In the genomic region with DNA sequence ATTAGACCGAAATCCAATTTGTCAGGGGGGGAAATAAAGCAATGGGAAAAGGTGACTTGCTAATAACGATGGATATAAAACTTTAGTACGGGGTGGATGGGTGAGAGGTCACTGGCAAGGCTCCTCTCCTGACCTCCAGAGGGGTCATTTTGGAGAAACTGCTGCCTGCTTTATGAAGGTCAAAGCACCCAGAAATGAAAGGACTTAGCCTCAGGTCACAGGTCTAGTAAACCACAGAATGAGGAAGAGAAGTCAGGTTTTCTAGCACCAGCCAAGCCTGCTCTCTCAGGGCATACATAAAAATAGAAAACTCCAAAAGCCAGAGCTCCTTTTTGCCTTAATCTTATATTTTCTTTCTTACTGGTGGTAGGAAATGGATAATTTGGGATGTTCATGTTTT, we compare ENCODE assay signal across 23 cellular contexts.
A peak's percentile ranks its signal among the peaks of the same experiment; 100 is the strongest.
DNase-seq lines count a peak whose midpoint lies in the region; ATAC-seq and TF ChIP-seq lines count a peak whose summit lies in the region.
"Had no signal": no experiment of that assay in that cellular context is flagged by ENCODE, and none has a peak within 500 bp of the region (broad histone marks: within the 10 kb centered on the region; RNA-seq: fewer than 3 reads in every experiment).

No MANE protein-coding gene starts in this region.

- H3K4me3 ChIP-seq in IMR-90 (ENCODE audit: insufficient read depth, low read depth, low read length) = no peak overlapping the region
- H3K4me3 ChIP-seq in SJSA1 = no peak overlapping the region
- H3K4me3 ChIP-seq in left lung = no peak overlapping the region
- H3K4me3 ChIP-seq in A673 (ENCODE audit: low read depth, low read length, poor library complexity, severe bottlenecking) = no peak overlapping the region
- H3K4me3 ChIP-seq: left ventricle myocardium inferior, tibial artery had no signal

- TF ChIP-seq CTCF in IMR-90 (conservative IDR thresholded peaks at IDR 0.05; ENCODE audit: low read depth, low read length) = no peak
- TF ChIP-seq CTCF in left lung (IDR thresholded peaks at IDR 0.05) = no peak
- no peak for TF ChIP-seq CTCF in A673 (conservative IDR thresholded peaks at IDR 0.05; ENCODE audit: low read depth, low read length)

- no peaks in the 10 kb centered on the region for H3K27me3 ChIP-seq in IMR-90 (ENCODE audit: control insufficient read depth, insufficient read depth, low read length)
- no peaks in the 10 kb centered on the region for H3K27me3 ChIP-seq in SJSA1 (replicated peaks)
- H3K27me3 ChIP-seq in left lung = no peaks in the 10 kb centered on the region
- H3K27me3 ChIP-seq in A673 (replicated peaks; ENCODE audit: insufficient read depth, low read depth, low read length, poor library complexity) = no peaks in the 10 kb centered on the region
- H3K27me3 ChIP-seq: tibial artery had no signal

- in situ Hi-C loops in IMR-90 (cut with MboI; ENCODE audit: low sequenced_read_pairs) = no loop called here

- CTCF ChIA-PET in IMR-90 (lab: Yijun Ruan, JAX) = interaction anchor here (0.5 to 1.0 kb wide), 2 partner anchors 155 to 178 kb away, joined by 3 read pairs; no protein-coding TSS in a partner anchor
- CTCF ChIA-PET in A673 (lab: Charles Lee) = no interaction called here

- TF ChIP-seq POLR2A in IMR-90 (IDR thresholded peaks at IDR 0.05; ENCODE audit: low read depth, low read length) = no peak

- peak overlapping the region; percentile 83; the same call in 2 of the 3 replicates for H2BK15ac ChIP-seq in IMR-90 (ENCODE audit: low read depth, low read length)

- H3K4me2 ChIP-seq in IMR-90 (ENCODE audit: low read depth, low read length) = no peak overlapping the region

- peaks cover 7 to 9% of the 10 kb centered on the region in 2 donors for H3K27me3 Mint-ChIP-seq in stimulated activated naive B cell treated with anti-CD40 and anti-IgM and Interleukin-4, amounts not matched to agents 10 μg/mL and 1 μg/mL and 100 μg/mL, for 72 hours

- H3K36me3 ChIP-seq in IMR-90 (ENCODE audit: control insufficient read depth, insufficient read depth, low read length) (no peaks in the 10 kb centered on the region), SJSA1 (no peaks in the 10 kb centered on the region), left lung (no peaks in the 10 kb centered on the region), A673 (ENCODE audit: insufficient read depth, low read length, poor library complexity, severe bottlenecking) (no peaks in the 10 kb centered on the region)
- H3K36me3 ChIP-seq: left ventricle myocardium inferior, tibial artery had no signal

- H2BK5ac ChIP-seq in IMR-90 (ENCODE audit: low read depth, low read length, poor library complexity, severe bottlenecking) = no peak overlapping the region

- H3K4me1 Mint-ChIP-seq in stimulated activated naive B cell treated with anti-CD40 and anti-IgM and Interleukin-4, amounts not matched to agents 10 μg/mL and 1 μg/mL and 100 μg/mL, for 72 hours = peaks cover 3 to 23% of the 10 kb centered on the region in 2 donors

- H3K9me1 ChIP-seq in IMR-90 (ENCODE audit: insufficient read depth, low read length) = peaks cover 10% of the 10 kb centered on the region

- no peak overlapping the region for H3K27ac Mint-ChIP-seq in stimulated activated naive B cell treated with anti-CD40 and anti-IgM and Interleukin-4, amounts not matched to agents 10 μg/mL and 1 μg/mL and 100 μg/mL, for 72 hours
- H3K27ac Mint-ChIP-seq: activated naive CD4-positive, alpha-beta T cell treated with anti-CD3 and anti-CD28 coated beads for 36 hours had no signal

- no peaks in the 10 kb centered on the region for H3K36me3 Mint-ChIP-seq in stimulated activated naive B cell treated with anti-CD40 and anti-IgM and Interleukin-4, amounts not matched to agents 10 μg/mL and 1 μg/mL and 100 μg/mL, for 72 hours

- H3K79me1 ChIP-seq in IMR-90 (ENCODE audit: low read depth in 1 of 2, low read length in 2 of 2) = peaks cover 0 to 3% of the 10 kb centered on the region in 2 experiments; a peak in 1 of 4 replicates

- dilution Hi-C loops in IMR-90 (cut with HindIII; ENCODE audit: low sequenced_read_pairs, unreplicated experiment) = no loop called here

- no peaks in the 10 kb centered on the region for H3K9me3 ChIP-seq in IMR-90 (ENCODE audit: control insufficient read depth, insufficient read depth, low read length)
- H3K9me3 ChIP-seq in SJSA1 (replicated peaks) = no peaks in the 10 kb centered on the region
- no peaks in the 10 kb centered on the region for H3K9me3 ChIP-seq in left lung
- H3K9me3 ChIP-seq in A673 (ENCODE audit: low read depth, low read length, poor library complexity, severe bottlenecking) = no peaks in the 10 kb centered on the region
- H3K9me3 ChIP-seq: left ventricle myocardium inferior, tibial artery had no signal

- H2AK9ac ChIP-seq in IMR-90 (replicated peaks; ENCODE audit: low read depth, low read length, poor library complexity) = no peak overlapping the region

- no peak overlapping the region for H2AFZ ChIP-seq in IMR-90 (replicated peaks; ENCODE audit: low read length, poor library complexity)

- intact Hi-C loops in IMR-90 (cut with micrococcal nuclease) (no loop called here), left lung (cut with DNase I) (no loop called here), A673 (cut with micrococcal nuclease; ENCODE audit: unreplicated experiment) (no loop called here)

- H3K4me1 ChIP-seq in IMR-90 (ENCODE audit: control insufficient read depth, insufficient read depth, low read length) (peaks cover 13% of the 10 kb centered on the region), SJSA1 (replicated peaks) (peaks cover 76% of the 10 kb centered on the region), left lung (no peaks in the 10 kb centered on the region), A673 (ENCODE audit: insufficient read depth, low read length, poor library complexity, severe bottlenecking) (no peaks in the 10 kb centered on the region)

- peak overlapping the region; percentile 72 for H2AK5ac ChIP-seq in IMR-90 (ENCODE audit: low read depth, low read length)

- peak overlapping the region; percentile 94 for H2BK120ac ChIP-seq in IMR-90 (ENCODE audit: low read depth, low read length)

- BruUV-seq in IMR-90 (replicated peaks; lab: Mats Ljungman, UMichigan) (no TSS peak), A673 (replicated peaks; lab: Mats Ljungman, UMichigan) (no TSS peak)

- peak overlapping the region; percentile 76; the same call in 1 of the 2 replicates for H3K14ac ChIP-seq in IMR-90 (replicated peaks; ENCODE audit: low read depth, low read length)

- H2BK20ac ChIP-seq in IMR-90 (ENCODE audit: low read depth, low read length) = peak overlapping the region; percentile 95; the same call in 1 of the 2 replicates

- no peak overlapping the region for H3K27ac ChIP-seq in IMR-90 (ENCODE audit: insufficient read depth, low read length)
- H3K27ac ChIP-seq in SJSA1 = peak overlapping the region; percentile 75
- no peak overlapping the region for H3K27ac ChIP-seq in left lung
- H3K27ac ChIP-seq in A673 (ENCODE audit: low read depth, low read length, poor library complexity, severe bottlenecking) = no peak overlapping the region
- H3K27ac ChIP-seq: left ventricle myocardium inferior had no signal

- 0 out of 2 replicates have a peak overlapping the region, but pooled peaks have one; percentile 19 for H3K23ac ChIP-seq in IMR-90 (ENCODE audit: low read depth, low read length)

- ATAC-seq in IMR-90 (ENCODE audit: low read depth) (no peak), left lung (peak; percentile 52), GM21360 (IDR thresholded peaks at IDR 0.05; ENCODE audit: unreplicated experiment) (no peak)
- peak; percentile 73 to 82 for ATAC-seq in stimulated activated naive B cell treated with anti-CD40 and anti-IgM and Interleukin-4, amounts not matched to agents 10 μg/mL and 1 μg/mL and 100 μg/mL, for 72 hours (replicated peaks)

- DNase-seq in IMR-90 (no peak), SJSA1 (ENCODE audit: low read depth in 1 of 2, low spot score in 2 of 2) (no peak), left lung (no peak), A673 (ENCODE audit: low spot score) (no peak), NCI-H2107 treated with DMSO at 0.1 percent for 48 hours (lab: John Stamatoyannopoulos, UW; ENCODE audit: unreplicated experiment) (no peak)
- DNase-seq in stimulated activated naive B cell treated with anti-CD40 and anti-IgM and Interleukin-4, amounts not matched to agents 10 μg/mL and 1 μg/mL and 100 μg/mL, for 72 hours = no peak
- DNase-seq: activated CD4-positive, alpha-beta T cell treated with anti-CD3 and anti-CD28 coated beads for 4 hours; activated naive CD4-positive, alpha-beta T cell treated with anti-CD3 and anti-CD28 coated beads for 36 hours; activated T-cell treated with anti-CD3 and anti-CD28 coated beads, Interleukin-2, amount 50 U/mL, for 48 hours; amniotic stem cell; COR-L47; cortex of kidney; H9; KBM-7; left ventricle myocardium inferior; NCI-H1048; NCI-H1930; NCI-H82; SIG-M5; stimulated activated CD4-positive, alpha-beta T cell treated with anti-CD3 and anti-CD28 coated beads, Interleukin-2, amount 100 ng/mL, for 48 hours; stimulated activated naive CD4-positive, alpha-beta T cell treated with Interleukin-2 at 50 U/mL for 16 hours; tibial artery had no signal

- H3K56ac ChIP-seq in IMR-90 (ENCODE audit: extremely low read depth, insufficient read depth, low read length) = 0 out of 2 replicates have a peak overlapping the region, but pooled peaks have one; percentile 15

- H3K4me3 Mint-ChIP-seq in stimulated activated naive B cell treated with anti-CD40 and anti-IgM and Interleukin-4, amounts not matched to agents 10 μg/mL and 1 μg/mL and 100 μg/mL, for 72 hours = no peak overlapping the region
- H3K4me3 Mint-ChIP-seq: activated naive CD4-positive, alpha-beta T cell treated with anti-CD3 and anti-CD28 coated beads for 36 hours; H9 had no signal

- no peak overlapping the region for H3K9ac ChIP-seq in IMR-90 (ENCODE audit: low read depth, low read length)

- peak overlapping the region in 1 of 2 experiments; percentile 68; a peak in 2 of 4 replicates for H4K8ac ChIP-seq in IMR-90 (ENCODE audit: low read depth in 2 of 2, low read length in 2 of 2)

- H4K5ac ChIP-seq in IMR-90 (ENCODE audit: low read depth, low read length) = no peak overlapping the region; the same call in 1 of the 2 replicates

- no peaks in the 10 kb centered on the region for H4K20me1 ChIP-seq in IMR-90 (ENCODE audit: insufficient read depth, low read length)

- POLR2A ChIA-PET in IMR-90 (lab: Charles Lee; ENCODE audit: unreplicated experiment) = no interaction called here
- POLR2A ChIA-PET in A673 (lab: Charles Lee; ENCODE audit: low non-redundant PET) = no interaction called here

- H3K4ac ChIP-seq in IMR-90 (ENCODE audit: low read depth, low read length) = peak overlapping the region; percentile 95

- peak overlapping the region; percentile 83; the same call in 1 of the 2 replicates for H3K18ac ChIP-seq in IMR-90 (ENCODE audit: low read depth, low read length)

- no peak for TF ChIP-seq RAD21 in IMR-90 (IDR thresholded peaks at IDR 0.05; ENCODE audit: low read length)

- H3K9me3 Mint-ChIP-seq in stimulated activated naive B cell treated with anti-CD40 and anti-IgM and Interleukin-4, amounts not matched to agents 10 μg/mL and 1 μg/mL and 100 μg/mL, for 72 hours = no peaks in the 10 kb centered on the region
- H3K9me3 Mint-ChIP-seq: activated naive CD4-positive, alpha-beta T cell treated with anti-CD3 and anti-CD28 coated beads for 36 hours; H9 had no signal

- peak overlapping the region; percentile 92; the same call in 1 of the 2 replicates for H4K91ac ChIP-seq in IMR-90 (ENCODE audit: insufficient read depth, low read depth, low read length)

- WGBS in IMR-90 (ENCODE audit: extremely low coverage in 2 of 2, insufficient read length in 1 of 2), 2 experiments = no CpG with 5 or more reads among the region's 3 CpGs

Comparison
In these comparisons a context has a peak if more than half of its experiments do, and no peak if none do; other contexts are left out.
1. ATAC-seq: peak in left lung (single experiment) and stimulated activated naive B cell treated with anti-CD40 and anti-IgM and Interleukin-4, amounts not matched to agents 10 μg/mL and 1 μg/mL and 100 μg/mL, for 72 hours (2 of 2); none in IMR-90 (single experiment) and GM21360 (single experiment).